8 cellular contexts compared by ENCODE assay signal in the genomic region with DNA sequence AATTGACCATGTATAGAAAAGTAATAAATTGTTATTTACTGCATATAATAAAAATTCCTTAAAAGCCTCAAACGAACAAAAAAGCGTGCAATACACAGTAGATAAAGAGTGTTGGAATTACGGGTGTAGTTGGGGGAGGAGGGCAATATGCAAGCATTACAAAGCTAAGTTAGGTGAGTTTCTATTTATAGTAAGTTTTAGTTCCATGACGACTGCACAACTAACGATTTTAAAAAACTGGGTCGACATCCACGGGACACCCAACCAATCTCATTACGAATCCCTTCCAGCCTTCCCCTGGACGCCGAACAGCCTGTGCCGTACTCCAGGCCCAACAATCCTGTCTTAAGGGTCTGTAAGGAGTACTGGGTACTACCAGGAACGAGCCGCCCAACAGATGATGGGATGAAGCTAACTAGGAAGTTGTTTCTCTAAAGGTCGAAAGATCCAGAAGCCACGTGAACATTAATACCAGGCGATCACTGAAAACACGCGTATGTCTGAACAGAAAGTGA. TPM values are rescaled to one million over a fixed set of nuclear protein-coding genes. Genes with fewer than 3 reads are reported as not detected.
DNase-seq lines count a peak whose midpoint lies in the region; ATAC-seq and TF ChIP-seq lines count a peak whose summit lies in the region.

No MANE protein-coding gene starts in this region.

- H3K4me2 ChIP-seq in MM.1S (ENCODE audit: low read depth, low read length) = peak overlapping the region; percentile 92

- no peaks in the 10 kb centered on the region for H3K9me3 ChIP-seq in heart left ventricle
- H3K9me3 ChIP-seq in MM.1S (replicated peaks; ENCODE audit: insufficient read depth, low read length) = no peaks in the 10 kb centered on the region
- no peaks in the 10 kb centered on the region for H3K9me3 ChIP-seq in muscle layer of colon (ENCODE audit: low read length)

- peak overlapping the region; percentile 84 for H3K9ac ChIP-seq in MM.1S (ENCODE audit: low read length)
- H3K9ac ChIP-seq in muscle layer of colon (ENCODE audit: low read length) = no peak overlapping the region

- H4K20me1 ChIP-seq in MM.1S (ENCODE audit: insufficient read depth, low read length) = no peaks in the 10 kb centered on the region

- peaks cover 0 to 15% (median 6%) of the 10 kb centered on the region in 12 donors for H3K4me1 ChIP-seq in heart left ventricle
- H3K4me1 ChIP-seq in MM.1S (ENCODE audit: low read length) = peaks cover 20% of the 10 kb centered on the region
- peaks cover 6% of the 10 kb centered on the region for H3K4me1 ChIP-seq in muscle layer of colon (ENCODE audit: insufficient read depth, low read length)

- peak in 2 of 4 donors; percentile 5 to 13 for ATAC-seq in heart left ventricle
- no peak for ATAC-seq in left cardiac atrium
- no peak for ATAC-seq in GM21825 (IDR thresholded peaks at IDR 0.05; ENCODE audit: unreplicated experiment)

- H3F3A ChIP-seq in MM.1S (ENCODE audit: insufficient read depth, low read length) = peaks cover 32% of the 10 kb centered on the region

- H2AFZ ChIP-seq in MM.1S (ENCODE audit: low read length) = peak overlapping the region; percentile 63

- WGBS in heart left ventricle, 4 donors = 3 to 5% (median 4%) methylated on average over 18 of the region's 18 CpGs

- no peak overlapping the region for H3K27ac ChIP-seq in heart left ventricle
- peak overlapping the region; percentile 72 for H3K27ac ChIP-seq in MM.1S (ENCODE audit: low read length)
- H3K27ac ChIP-seq in muscle layer of colon (ENCODE audit: low read depth, low read length) = no peak overlapping the region

- no peaks in the 10 kb centered on the region for H3K27me3 ChIP-seq in heart left ventricle
- H3K27me3 ChIP-seq in MM.1S (replicated peaks; ENCODE audit: insufficient read depth, low read length) = no peaks in the 10 kb centered on the region
- H3K27me3 ChIP-seq in muscle layer of colon (ENCODE audit: control insufficient read depth in 1 of 2, insufficient read depth in 2 of 2, low read length in 2 of 2) = no peaks in the 10 kb centered on the region

- TF ChIP-seq CTCF in heart left ventricle (IDR thresholded peaks at IDR 0.05) = no peak
- no peak for TF ChIP-seq CTCF in MM.1S (IDR thresholded peaks at IDR 0.05; ENCODE audit: low read length)

- no peak for TF ChIP-seq POLR2A in heart left ventricle (IDR thresholded peaks at IDR 0.05)

- intact Hi-C loops in heart left ventricle (cut with DNase I) = loop anchor here (5.0 to 10.0 kb wide), 15 partner anchors 102 to 1137 kb away; a partner anchor contains a TSS
- intact Hi-C loops in left cardiac atrium (cut with DNase I) = loop anchor here (5.0 to 10.0 kb wide), 3 partner anchors 450 to 712 kb away; no protein-coding TSS in a partner anchor

- H3K36me3 ChIP-seq in heart left ventricle (no peaks in the 10 kb centered on the region), MM.1S (replicated peaks; ENCODE audit: insufficient read depth, low read length) (peaks cover 5% of the 10 kb centered on the region; the same call in 1 of the 2 replicates), muscle layer of colon (ENCODE audit: insufficient read depth, low read length) (no peaks in the 10 kb centered on the region)

- H3K79me2 ChIP-seq in MM.1S (ENCODE audit: low read length) = peaks cover 57% of the 10 kb centered on the region

- no peak for DNase-seq in heart left ventricle
- no peak for DNase-seq in left cardiac atrium
- DNase-seq in MM.1S = peak; percentile 18
- peak; percentile 12 for DNase-seq in cerebellar cortex (ENCODE audit: low spot score)
- no peak for DNase-seq in NCI-H128 (lab: John Stamatoyannopoulos, UW; ENCODE audit: unreplicated experiment)
- DNase-seq in GOT3 (lab: John Stamatoyannopoulos, UW) = no peak

- no peaks in the 10 kb centered on the region for H3K9me2 ChIP-seq in MM.1S (replicated peaks; ENCODE audit: insufficient read depth, low read length)

- H3K4me3 ChIP-seq in heart left ventricle (peak overlapping the region; percentile 33 to 80 (median 62)), MM.1S (ENCODE audit: low read length) (peak overlapping the region; percentile 94), muscle layer of colon (ENCODE audit: low read depth in 1 of 2, low read length in 2 of 2) (peak overlapping the region; percentile 49 to 88)

RNA-seq across cellular contexts. Expression of a gene that starts 0.7 kb away (rescaled TPM):
- 1 to 10 TPM in 2 of 9 donors, under 1 TPM in 7; 0.13 to 1.5 (median 0.39) TPM for total RNA-seq in heart left ventricle
- polyA plus RNA-seq in heart left ventricle = under 1 TPM; 0.11 to 0.15 TPM
- total RNA-seq in left cardiac atrium = under 1 TPM; 0.77 to 0.79 TPM

RNA-seq across cellular contexts. Expression of a gene that starts 22.6 kb away (rescaled TPM):
- total RNA-seq in heart left ventricle (not detected), left cardiac atrium (not detected)
- polyA plus RNA-seq in heart left ventricle = not detected

RNA-seq across cellular contexts. Expression of a gene that starts 48.1 kb away (rescaled TPM):
- 100 to 1,000 TPM in 7 of 9 donors, 10 to 100 TPM in 2; 85.5 to 268 (median 192) TPM for total RNA-seq in heart left ventricle
- polyA plus RNA-seq in heart left ventricle = 10 to 100 TPM in 1 of 2 donors, 1 to 10 TPM in 1; 4.7 to 46.6 TPM
- 100 to 1,000 TPM; 116 to 146 TPM for total RNA-seq in left cardiac atrium

Comparison
In these comparisons a context has a peak if more than half of its experiments do, and no peak if none do; other contexts are left out.
1. DNase-seq: peak in MM.1S (single experiment) and cerebellar cortex (single experiment); none in heart left ventricle (0 of 5), left cardiac atrium (single experiment), NCI-H128 (single experiment) and GOT3 (single experiment).
2. Peak in every context shown above with its lines, with median percentiles within 50 percentile points of each other: H3K4me3 ChIP-seq.